1 cellular context compared by ENCODE assay signal in the genomic region with DNA sequence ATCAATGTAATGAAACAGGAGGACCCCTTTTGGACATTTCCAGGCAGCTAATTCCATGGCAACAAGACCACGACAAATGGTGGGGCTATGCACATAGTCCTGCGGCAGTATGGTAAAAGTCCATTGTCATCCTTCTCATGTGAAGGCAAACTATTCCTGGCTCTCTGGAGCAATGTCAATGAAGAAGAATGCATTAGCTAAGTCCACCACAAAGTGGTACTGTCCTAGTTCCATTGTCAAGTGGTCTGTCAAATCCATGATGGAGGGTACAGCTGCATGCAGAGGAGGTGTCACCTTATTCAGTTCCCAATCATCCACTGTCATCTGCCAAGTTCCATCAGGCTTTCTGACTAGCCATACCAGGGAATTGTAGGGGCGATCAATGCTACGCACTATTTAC.
TF ChIP-seq lines count a peak whose summit lies in the region.

No MANE protein-coding gene starts in this region.

TF ChIP-seq in IMR-90, 13 proteins besides CTCF, POLR2A, EP300 and RAD21 (continued from another document):
- TF ChIP-seq MAZ (IDR thresholded peaks at IDR 0.05; ENCODE audit: borderline replicate concordance, low read depth, low read length) (no peak), RFX5 (IDR thresholded peaks at IDR 0.05; ENCODE audit: low read depth, low read length) (no peak), MAFK (IDR thresholded peaks at IDR 0.05; ENCODE audit: low read depth, low read length) (no peak)
